29 cellular contexts compared by ENCODE assay signal in genomic region chr10:71287456-71287855, GRCh38.
"Had no signal": no experiment of that assay in that cellular context is flagged by ENCODE, and none has a peak within 500 bp of the region (broad histone marks: within the 10 kb centered on the region; RNA-seq: fewer than 3 reads in every experiment).

No MANE protein-coding gene starts in this region.

- H3K27me3 ChIP-seq: adrenal gland, body of pancreas, esophagus muscularis mucosa, gastrocnemius medialis had no signal

- DNase-seq: activated CD4-positive, alpha-beta memory T cell treated with anti-CD3 and anti-CD28 coated beads for 36 hours; activated CD4-positive, alpha-beta T cell treated with anti-CD3 and anti-CD28 coated beads for 36 hours; activated CD4-positive, alpha-beta T cell treated with anti-CD3 and anti-CD28 coated beads, Interleukin-2, amount 10 ng/mL, durations not matched to agents 24 days and 14 days; activated CD4-positive, CD25-positive, alpha-beta regulatory T cell; activated CD4-positive, CD25-positive, alpha-beta regulatory T cell treated with anti-CD3 and anti-CD28 coated beads, Interleukin-2, amount 50 U/mL, for 72 hours; activated CD8-positive, alpha-beta memory T cell treated with anti-CD3 and anti-CD28 coated beads, Interleukin-2, amount 10 ng/mL, durations not matched to agents 7 days and 5 days; activated CD8-positive, alpha-beta memory T cell treated with anti-CD3 and anti-CD28 coated beads, Interleukin-2, amount 50 U/mL, for 4 hours; activated CD8-positive, alpha-beta T cell treated with anti-CD3 and anti-CD28 coated beads, Interleukin-2, amount 10 ng/mL, durations not matched to agents 7 days and 5 days; activated effector memory CD4-positive, alpha-beta T cell treated with anti-CD3 and anti-CD28 coated beads, Interleukin-2, amount 50 U/mL, for 16 hours; activated naive CD4-positive, alpha-beta T cell treated with anti-CD3 and anti-CD28 coated beads for 36 hours; activated naive CD8-positive, alpha-beta T cell treated with anti-CD3 and anti-CD28 coated beads for 36 hours; activated naive CD8-positive, alpha-beta T cell treated with anti-CD3 and anti-CD28 coated beads, Interleukin-2, amount 50 U/mL, for 24 hours; activated T-cell treated with anti-CD3 and anti-CD28 coated beads, Interleukin-2, amount 50 U/mL, for 1 hour; activated T-cell treated with anti-CD3 and anti-CD28 coated beads, Interleukin-2, amount 50 U/mL, for 48 hours; adrenal gland; amygdala; aorta; body of pancreas; caudate nucleus; cortex of kidney; dermis blood vessel endothelial cell; effector CD4-positive, alpha-beta T cell; effector memory CD8-positive, alpha-beta T cell; erythroblast; foreskin keratinocyte; gastrocnemius medialis; T-helper 2 cell had no signal

- H3K4me3 ChIP-seq: adrenal gland, body of pancreas, esophagus muscularis mucosa, gastrocnemius medialis had no signal

- FAIRE-seq: colon had no signal

- H3K4me1 ChIP-seq: adrenal gland, body of pancreas, foreskin keratinocyte, gastrocnemius medialis had no signal

- H3K36me3 ChIP-seq: gastrocnemius medialis had no signal

- H3K9me3 ChIP-seq: adrenal gland, body of pancreas, esophagus muscularis mucosa, gastrocnemius medialis had no signal

- H3K27ac ChIP-seq: adrenal gland, body of pancreas, esophagus muscularis mucosa, foreskin keratinocyte, gastrocnemius medialis had no signal

- ATAC-seq: activated CD4-positive, alpha-beta T cell treated with anti-CD3 and anti-CD28 coated beads for 36 hours; activated CD8-positive, alpha-beta memory T cell treated with anti-CD3 and anti-CD28 coated beads, Interleukin-2, amount 10 ng/mL, durations not matched to agents 7 days and 5 days; activated CD8-positive, alpha-beta T cell treated with anti-CD3 and anti-CD28 coated beads, Interleukin-2, amount 10 ng/mL, durations not matched to agents 7 days and 5 days; activated naive CD8-positive, alpha-beta T cell treated with anti-CD3 and anti-CD28 coated beads, Interleukin-2, amount 50 U/mL, for 24 hours; body of pancreas; effector memory CD8-positive, alpha-beta T cell; foreskin keratinocyte; gastrocnemius medialis had no signal
